20 cellular contexts compared by ENCODE assay signal in genomic region chr17:81705518-81706231, GRCh38. TPM values are rescaled to one million over a fixed set of nuclear protein-coding genes. Genes with fewer than 3 reads are reported as not detected.
DNase-seq lines count a peak whose midpoint lies in the region; ATAC-seq and TF ChIP-seq lines count a peak whose summit lies in the region.
"Had no signal": no experiment of that assay in that cellular context is flagged by ENCODE, and none has a peak within 500 bp of the region (broad histone marks: within the 10 kb centered on the region; RNA-seq: fewer than 3 reads in every experiment).

No MANE protein-coding gene starts in this region.

- no peak overlapping the region for H3K4me3 ChIP-seq in CD4-positive, alpha-beta memory T cell (ENCODE audit: low read length in 2 of 2)
- no peak overlapping the region for H3K4me3 ChIP-seq in HCT116 (replicated peaks in 1 of 2; ENCODE audit: low read depth in 1 of 2, low read length in 2 of 2)
- H3K4me3 ChIP-seq: BLaER1, heart right ventricle, tibial artery had no signal

- H2AFZ ChIP-seq in HCT116 (ENCODE audit: low read depth, low read length, poor library complexity, severe bottlenecking), result no peak overlapping the region

- TF ChIP-seq POLR2A in HCT116 (IDR thresholded peaks at IDR 0.05; ENCODE audit: borderline replicate concordance, extremely low read depth, insufficient read depth, insufficient read length), result no peak

- no peak for TF ChIP-seq RAD21 in HCT116 (IDR thresholded peaks at IDR 0.05; ENCODE audit: low read depth)

- H3K79me2 ChIP-seq in HCT116 (ENCODE audit: insufficient read depth, low read length), result peaks cover 70% of the 10 kb centered on the region

- H3K27ac Mint-ChIP-seq in CD4-positive, alpha-beta memory T cell, result peak overlapping the region; percentile 30 to 88 (median 80)
- no peak overlapping the region for H3K27ac Mint-ChIP-seq in activated CD8-positive, alpha-beta T cell treated with anti-CD3 and anti-CD28 coated beads for 36 hours
- H3K27ac Mint-ChIP-seq in nephron, result no peak overlapping the region
- H3K27ac Mint-ChIP-seq: memory B cell had no signal

- no peaks in the 10 kb centered on the region; the same call in 1 of the 2 replicates for H4K20me1 ChIP-seq in HCT116 (ENCODE audit: insufficient read depth)

- H3K36me3 ChIP-seq in CD4-positive, alpha-beta memory T cell (ENCODE audit: insufficient read depth, low read length), result peaks cover 10% of the 10 kb centered on the region
- peaks cover 21 to 54% of the 10 kb centered on the region in 2 experiments; a peak in 3 of 4 replicates for H3K36me3 ChIP-seq in HCT116 (ENCODE audit: control insufficient read depth in 1 of 2, insufficient read depth in 2 of 2, low read length in 2 of 2)

- no peaks in the 10 kb centered on the region for H3K9me2 ChIP-seq in HCT116 (ENCODE audit: insufficient read depth)

- peaks cover 8 to 46% (median 30%) of the 10 kb centered on the region in 4 donors for H3K4me1 Mint-ChIP-seq in CD4-positive, alpha-beta memory T cell
- H3K4me1 Mint-ChIP-seq in activated CD8-positive, alpha-beta T cell treated with anti-CD3 and anti-CD28 coated beads for 36 hours (ENCODE audit: low read depth), result peaks cover 29% of the 10 kb centered on the region
- H3K4me1 Mint-ChIP-seq in nephron, result peaks cover 6% of the 10 kb centered on the region

- RAD21 ChIA-PET in HCT116 (lab: Charles Lee; ENCODE audit: low non-redundant PET in 1 of 2, low total read pairs in 2 of 2, uncharacterized antibody in 2 of 2, unreplicated experiment in 2 of 2), result no interaction called here

- H3K4me2 ChIP-seq in HCT116 (ENCODE audit: low read length), result no peak overlapping the region

- H3K27ac ChIP-seq in CD4-positive, alpha-beta memory T cell (ENCODE audit: low read depth, low read length), result no peak overlapping the region
- H3K27ac ChIP-seq in HCT116 (ENCODE audit: low read depth, low read length), result peak overlapping the region; percentile 3; the same call in 1 of the 2 replicates
- H3K27ac ChIP-seq: BLaER1, heart right ventricle, neutrophil, tibial artery had no signal

- CTCF ChIA-PET in CD4-positive, alpha-beta memory T cell (lab: Charles Lee; ENCODE audit: partially characterized antibody), result no interaction called here
- CTCF ChIA-PET in HCT116 (lab: Charles Lee), result no interaction called here
- CTCF ChIA-PET in activated CD8-positive, alpha-beta T cell treated with anti-CD3 and anti-CD28 coated beads for 36 hours (lab: Charles Lee), result no interaction called here

- no peaks in the 10 kb centered on the region for H3K27me3 ChIP-seq in CD4-positive, alpha-beta memory T cell (ENCODE audit: insufficient read depth, low read length)
- H3K27me3 ChIP-seq in HCT116 (ENCODE audit: insufficient read depth, low read length), result no peaks in the 10 kb centered on the region
- H3K27me3 ChIP-seq: BLaER1, heart right ventricle, neutrophil had no signal

- H3K4me3 Mint-ChIP-seq in CD4-positive, alpha-beta memory T cell, result peak overlapping the region in 3 of 8 donors; percentile 13 to 43 (median 21)
- H3K4me3 Mint-ChIP-seq in activated CD8-positive, alpha-beta T cell treated with anti-CD3 and anti-CD28 coated beads for 36 hours, result peak overlapping the region; percentile 20
- H3K4me3 Mint-ChIP-seq in nephron, result peak overlapping the region; percentile 54 to 61 (median 58)
- H3K4me3 Mint-ChIP-seq: memory B cell had no signal

- no peak for TF ChIP-seq CTCF in HCT116 (IDR thresholded peaks at IDR 0.05 in 2 of 3, conservative IDR thresholded peaks at IDR 0.05 in 1 of 3; ENCODE audit: borderline replicate concordance in 1 of 3, insufficient read depth in 1 of 3, low read depth in 2 of 3, low read length in 2 of 3)
- no peak for TF ChIP-seq CTCF in activated CD8-positive, alpha-beta T cell treated with anti-CD3 and anti-CD28 coated beads for 36 hours (IDR thresholded peaks at IDR 0.05)
- TF ChIP-seq CTCF in nephron (IDR thresholded peaks at IDR 0.05; ENCODE audit: unreplicated experiment in 3 of 3), result no peak

- peaks cover 0 to 1% (median 0%) of the 10 kb centered on the region in 8 donors for H3K9me3 Mint-ChIP-seq in CD4-positive, alpha-beta memory T cell
- H3K9me3 Mint-ChIP-seq in activated CD8-positive, alpha-beta T cell treated with anti-CD3 and anti-CD28 coated beads for 36 hours, result no peaks in the 10 kb centered on the region
- no peaks in the 10 kb centered on the region for H3K9me3 Mint-ChIP-seq in nephron
- H3K9me3 Mint-ChIP-seq: memory B cell had no signal

- peaks cover 39% of the 10 kb centered on the region for H3K4me1 ChIP-seq in CD4-positive, alpha-beta memory T cell (ENCODE audit: insufficient read depth, low read length)
- peaks cover 23 to 42% of the 10 kb centered on the region in 2 experiments for H3K4me1 ChIP-seq in HCT116 (ENCODE audit: control insufficient read depth in 1 of 2, insufficient read depth in 2 of 2, low read length in 2 of 2)

- intact Hi-C loops in CD4-positive, alpha-beta memory T cell (cut with micrococcal nuclease), result no loop called here
- intact Hi-C loops in HCT116 (cut with micrococcal nuclease), result no loop called here
- intact Hi-C loops in activated CD8-positive, alpha-beta T cell treated with anti-CD3 and anti-CD28 coated beads for 36 hours (cut with micrococcal nuclease), result no loop called here

- DNase-seq in CD4-positive, alpha-beta memory T cell, result no peak
- DNase-seq in HCT116 (ENCODE audit: low read depth, low spot score), result no peak
- no peak for DNase-seq in activated CD8-positive, alpha-beta T cell treated with anti-CD3 and anti-CD28 coated beads for 36 hours
- no peak for DNase-seq in midbrain (lab: John Stamatoyannopoulos, UW)
- no peak for DNase-seq in stimulated activated CD4-positive, alpha-beta T cell treated with anti-CD3 and anti-CD28 coated beads, Interleukin-15, amount 100 ng/mL, for 24 hours
- DNase-seq: activated CD4-positive, alpha-beta T cell treated with anti-CD3 and anti-CD28 coated beads, Interleukin-2, amount 50 U/mL, for 4 hours; heart right ventricle; islet precursor cell; NCI-H2081 treated with DMSO at 0.1 percent for 48 hours; NCI-H524 treated with DMSO at 0.1 percent for 48 hours; OCI-M1; stimulated activated CD4-positive, alpha-beta T cell treated with anti-CD3 and anti-CD28 coated beads, Interleukin-4, amount 100 ng/mL, for 1 hour; T1000; tibial artery had no signal

- POLR2A ChIA-PET in CD4-positive, alpha-beta memory T cell (lab: Charles Lee; ENCODE audit: partially characterized antibody), result interaction anchor here (0.7 to 4.7 kb wide), 2 partner anchors 22 to 137 kb away, joined by 3 to 67 read pairs; partner anchors contain the start of genes ARL16 and HGS
- POLR2A ChIA-PET in HCT116 (lab: Charles Lee), result no interaction called here
- POLR2A ChIA-PET in activated CD8-positive, alpha-beta T cell treated with anti-CD3 and anti-CD28 coated beads for 36 hours (lab: Charles Lee), result interaction anchor here (1.1 to 4.9 kb wide), 7 partner anchors 9 to 160 kb away, joined by 3 to 73 read pairs (median 7); partner anchors contain the start of genes ARL16, HGS and SLC25A10

- BruUV-seq in HCT116 (replicated peaks; lab: Mats Ljungman, UMichigan), result no TSS peak

- ATAC-seq in HCT116 (no peak), HG03139 (IDR thresholded peaks at IDR 0.05; ENCODE audit: unreplicated experiment) (no peak)
- no peak for ATAC-seq in activated CD8-positive, alpha-beta T cell treated with anti-CD3 and anti-CD28 coated beads for 36 hours
- ATAC-seq: heart right ventricle, sciatic nerve had no signal

- no peak overlapping the region for H3K9ac ChIP-seq in HCT116 (ENCODE audit: low read length)
- H3K9ac ChIP-seq: BLaER1 had no signal

- peaks cover 5 to 37% of the 10 kb centered on the region in 2 donors for H3K36me3 Mint-ChIP-seq in CD4-positive, alpha-beta memory T cell
- H3K36me3 Mint-ChIP-seq in activated CD8-positive, alpha-beta T cell treated with anti-CD3 and anti-CD28 coated beads for 36 hours (ENCODE audit: low read depth), result peaks cover 48% of the 10 kb centered on the region
- H3K36me3 Mint-ChIP-seq in nephron (ENCODE audit: low read depth), result peaks cover 26% of the 10 kb centered on the region

- no peaks in the 10 kb centered on the region for H3K27me3 Mint-ChIP-seq in CD4-positive, alpha-beta memory T cell
- H3K27me3 Mint-ChIP-seq in activated CD8-positive, alpha-beta T cell treated with anti-CD3 and anti-CD28 coated beads for 36 hours, result no peaks in the 10 kb centered on the region
- peaks cover 7% of the 10 kb centered on the region for H3K27me3 Mint-ChIP-seq in nephron (ENCODE audit: low read depth)
- H3K27me3 Mint-ChIP-seq: memory B cell had no signal

- no peaks in the 10 kb centered on the region for H3K9me3 ChIP-seq in CD4-positive, alpha-beta memory T cell (ENCODE audit: control insufficient read depth in 1 of 2, low read length in 2 of 2)
- no peaks in the 10 kb centered on the region for H3K9me3 ChIP-seq in HCT116 (ENCODE audit: control insufficient read depth in 1 of 2, insufficient read depth in 1 of 2, low read depth in 1 of 2, low read length in 2 of 2)
- H3K9me3 ChIP-seq: BLaER1, heart right ventricle, neutrophil, tibial artery had no signal

TF ChIP-seq in HCT116, 20 proteins besides CTCF, POLR2A, EP300 and RAD21 (continues in another document):
- TF ChIP-seq SP1 (IDR thresholded peaks at IDR 0.05; ENCODE audit: low read depth), result no peak

RNA-seq across cellular contexts. Expression of gene MRPL12, which starts 2.5 kb away (rescaled TPM):
- 10 to 100 TPM; 21.9 to 25.6 TPM for total RNA-seq in CD4-positive, alpha-beta memory T cell
- polyA plus RNA-seq in CD4-positive, alpha-beta memory T cell, result 10 to 100 TPM; 42.5 to 47.5 TPM
- 260 TPM for total RNA-seq in HCT116 (2021; ENCODE audit: unreplicated experiment)
- polyA plus RNA-seq in HCT116 (2012), result 178 and 227 TPM in 2 replicates
- total RNA-seq in activated CD8-positive, alpha-beta T cell treated with anti-CD3 and anti-CD28 coated beads for 36 hours, result 100 to 1,000 TPM; 149 to 152 TPM

RNA-seq across cellular contexts. Expression of gene SLC25A10, which starts 6.4 kb away (rescaled TPM):
- total RNA-seq in CD4-positive, alpha-beta memory T cell, result 1 to 10 TPM; 4.0 to 5.0 TPM
- polyA plus RNA-seq in CD4-positive, alpha-beta memory T cell, result 1 to 10 TPM; 3.2 to 5.2 TPM
- total RNA-seq in HCT116 (2021; ENCODE audit: unreplicated experiment), result 70.8 TPM
- polyA plus RNA-seq in HCT116 (2012), result 52.7 and 57.5 TPM in 2 replicates
- total RNA-seq in activated CD8-positive, alpha-beta T cell treated with anti-CD3 and anti-CD28 coated beads for 36 hours, result 10 to 100 TPM; 29.4 to 30.5 TPM

RNA-seq across cellular contexts. Expression of gene HGS, which starts 21.9 kb away (rescaled TPM):
- total RNA-seq in CD4-positive, alpha-beta memory T cell, result 100 to 1,000 TPM; 182 to 206 TPM
- polyA plus RNA-seq in CD4-positive, alpha-beta memory T cell, result 10 to 100 TPM; 18.9 to 46.4 TPM
- 231 TPM for total RNA-seq in HCT116 (2021; ENCODE audit: unreplicated experiment)
- polyA plus RNA-seq in HCT116 (2012), result 235 and 241 TPM in 2 replicates
- 100 to 1,000 TPM in 1 of 2 experiments, 10 to 100 TPM in 1; 98.9 to 113 TPM for total RNA-seq in activated CD8-positive, alpha-beta T cell treated with anti-CD3 and anti-CD28 coated beads for 36 hours

RNA-seq across cellular contexts. Expression of gene ARL16, which starts 22.1 kb away (rescaled TPM):
- total RNA-seq in CD4-positive, alpha-beta memory T cell, result 10 to 100 TPM; 25.9 to 27.7 TPM
- 10 to 100 TPM; 25.3 to 45.5 TPM for polyA plus RNA-seq in CD4-positive, alpha-beta memory T cell
- 47.5 TPM for total RNA-seq in HCT116 (2021; ENCODE audit: unreplicated experiment)
- 39.0 and 43.1 TPM in 2 replicates for polyA plus RNA-seq in HCT116 (2012)
- total RNA-seq in activated CD8-positive, alpha-beta T cell treated with anti-CD3 and anti-CD28 coated beads for 36 hours, result 10 to 100 TPM; 22.3 to 23.5 TPM

RNA-seq across cellular contexts. Expression of gene CCDC137, which starts 39.1 kb away (rescaled TPM):
- 10 to 100 TPM; 28.0 to 29.3 TPM for total RNA-seq in CD4-positive, alpha-beta memory T cell
- polyA plus RNA-seq in CD4-positive, alpha-beta memory T cell, result 10 to 100 TPM in 1 of 2 donors, 1 to 10 TPM in 1; 5.3 to 17.0 TPM
- total RNA-seq in HCT116 (2021; ENCODE audit: unreplicated experiment), result 77.5 TPM
- polyA plus RNA-seq in HCT116 (2012), result 39.7 and 42.4 TPM in 2 replicates
- total RNA-seq in activated CD8-positive, alpha-beta T cell treated with anti-CD3 and anti-CD28 coated beads for 36 hours, result 10 to 100 TPM; 34.1 to 37.2 TPM

Comparison
In these comparisons a context has a peak if more than half of its experiments do, and no peak if none do; other contexts are left out.
1. H3K27ac Mint-ChIP-seq: peak in CD4-positive, alpha-beta memory T cell (7 of 7); none in activated CD8-positive, alpha-beta T cell treated with anti-CD3 and anti-CD28 coated beads for 36 hours (single experiment) and nephron (0 of 3).
2. RNA of gene SLC25A10, which starts 6.4 kb away (total RNA-seq): 70.8 TPM in HCT116 (single experiment) and 29.4 to 30.5 TPM in activated CD8-positive, alpha-beta T cell treated with anti-CD3 and anti-CD28 coated beads for 36 hours; 4.0 to 5.0 TPM in CD4-positive, alpha-beta memory T cell; every median in the first group is over 4 times any median in the second.